In the genomic region with DNA sequence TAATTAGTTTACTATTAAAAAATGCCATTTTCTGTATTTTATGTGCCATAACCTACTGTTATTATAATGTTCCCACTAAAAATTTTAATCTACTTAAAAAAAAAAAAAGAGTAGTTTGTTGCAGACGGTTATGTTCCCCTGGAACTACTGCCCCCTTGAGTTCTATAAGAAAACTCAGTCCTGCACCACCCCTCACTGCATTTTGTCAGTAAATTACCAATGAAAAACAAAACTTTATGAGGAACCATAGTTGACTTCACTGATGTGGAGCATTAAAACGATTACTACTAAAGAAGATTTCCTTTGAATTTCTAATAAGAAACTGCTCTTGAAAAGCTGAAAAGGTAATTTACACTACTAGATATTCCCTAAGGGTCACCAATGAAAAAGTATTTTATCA, we compare ENCODE assay signal across 12 cellular contexts.
DNase-seq lines count a peak whose midpoint lies in the region; ATAC-seq and TF ChIP-seq lines count a peak whose summit lies in the region.
"Had no signal": no experiment of that assay in that cellular context is flagged by ENCODE, and none has a peak within 500 bp of the region (broad histone marks: within the 10 kb centered on the region; RNA-seq: fewer than 3 reads in every experiment).

No MANE protein-coding gene starts in this region.

- ATAC-seq in GM18867 (IDR thresholded peaks at IDR 0.05; ENCODE audit: unreplicated experiment) (peak; percentile 58), HG03025 (IDR thresholded peaks at IDR 0.05; ENCODE audit: low FRiP score, unreplicated experiment) (no peak), GM18519 (IDR thresholded peaks at IDR 0.05; ENCODE audit: low FRiP score, unreplicated experiment) (no peak)
- no peak for ATAC-seq in activated CD8-positive, alpha-beta memory T cell treated with anti-CD3 and anti-CD28 coated beads, Interleukin-2, amount 10 ng/mL, durations not matched to agents 7 days and 5 days
- ATAC-seq: mucosa of descending colon; stimulated activated memory B cell treated with anti-CD40 and anti-IgM and Interleukin-4, amounts not matched to agents 10 μg/mL and 1 μg/mL and 100 μg/mL, for 72 hours had no signal

- intact Hi-C loops in PC-9 (cut with micrococcal nuclease; ENCODE audit: unreplicated experiment) = no loop called here

- no peak overlapping the region for H2AFZ ChIP-seq in PC-9

- H3K4me2 ChIP-seq in PC-9 = no peak overlapping the region

- POLR2A ChIA-PET in PC-9 (lab: Charles Lee; ENCODE audit: unreplicated experiment) = no interaction called here

- no peaks in the 10 kb centered on the region for H3K9me2 ChIP-seq in PC-9 (ENCODE audit: insufficient read depth)

- CTCF ChIA-PET in PC-9 (lab: Charles Lee) = no interaction called here
- CTCF ChIA-PET in activated CD8-positive, alpha-beta memory T cell treated with anti-CD3 and anti-CD28 coated beads, Interleukin-2, amount 10 ng/mL, durations not matched to agents 7 days and 5 days (lab: Charles Lee) = interaction anchor here (0.6 kb wide), 1 partner anchor 419 kb away, joined by 3 read pairs; no protein-coding TSS in a partner anchor

- H3K4me1 ChIP-seq in PC-9 (replicated peaks; ENCODE audit: insufficient read depth) = no peaks in the 10 kb centered on the region

- H3F3A ChIP-seq in PC-9 (ENCODE audit: insufficient read depth, low read depth) = no peaks in the 10 kb centered on the region

- no peak overlapping the region for H3K4me3 ChIP-seq in PC-9
- H3K4me3 ChIP-seq: mucosa of descending colon had no signal

- H3K27me3 ChIP-seq in PC-9 (ENCODE audit: insufficient read depth, low read depth) = no peaks in the 10 kb centered on the region

- H3K27ac ChIP-seq in PC-9 = no peak overlapping the region

- TF ChIP-seq CTCF in AG09319 (IDR thresholded peaks at IDR 0.05; ENCODE audit: low read depth, low read length) (peak; percentile 55), PC-9 (conservative IDR thresholded peaks at IDR 0.05) (peak; percentile 52)

- DNase-seq in AG09319 (ENCODE audit: extremely low read depth, low read depth) (no peak), PC-9 (no peak), foreskin melanocyte (peak; percentile 14), NOMO-1 (lab: John Stamatoyannopoulos, UW; ENCODE audit: unreplicated experiment in 2 of 2) (no peak)
- DNase-seq in activated CD8-positive, alpha-beta memory T cell treated with anti-CD3 and anti-CD28 coated beads, Interleukin-2, amount 10 ng/mL, durations not matched to agents 7 days and 5 days = no peak
- DNase-seq: activated naive CD4-positive, alpha-beta T cell treated with anti-CD3 and anti-CD28 coated beads, Interleukin-2, amount 50 U/mL, for 16 hours; mucosa of descending colon; NCI-H345 had no signal

- BruUV-seq in PC-9 (replicated peaks; lab: Mats Ljungman, UMichigan) = no TSS peak

- H4K20me1 ChIP-seq in PC-9 (ENCODE audit: insufficient read depth) = peaks cover 3% of the 10 kb centered on the region; the same call in 1 of the 2 replicates

- H3K4me1 Mint-ChIP-seq in activated CD8-positive, alpha-beta memory T cell treated with anti-CD3 and anti-CD28 coated beads, Interleukin-2, amount 10 ng/mL, durations not matched to agents 7 days and 5 days = no peaks in the 10 kb centered on the region
- H3K4me1 Mint-ChIP-seq: stimulated activated memory B cell treated with anti-CD40 and anti-IgM and Interleukin-4, amounts not matched to agents 10 μg/mL and 1 μg/mL and 100 μg/mL, for 72 hours had no signal

- no peaks in the 10 kb centered on the region for H3K36me3 Mint-ChIP-seq in activated CD8-positive, alpha-beta memory T cell treated with anti-CD3 and anti-CD28 coated beads, Interleukin-2, amount 10 ng/mL, durations not matched to agents 7 days and 5 days

- no peaks in the 10 kb centered on the region for H3K27me3 Mint-ChIP-seq in activated CD8-positive, alpha-beta memory T cell treated with anti-CD3 and anti-CD28 coated beads, Interleukin-2, amount 10 ng/mL, durations not matched to agents 7 days and 5 days
- H3K27me3 Mint-ChIP-seq: stimulated activated memory B cell treated with anti-CD40 and anti-IgM and Interleukin-4, amounts not matched to agents 10 μg/mL and 1 μg/mL and 100 μg/mL, for 72 hours had no signal

- H3K4me3 Mint-ChIP-seq in activated CD8-positive, alpha-beta memory T cell treated with anti-CD3 and anti-CD28 coated beads, Interleukin-2, amount 10 ng/mL, durations not matched to agents 7 days and 5 days = no peak overlapping the region
- H3K4me3 Mint-ChIP-seq: stimulated activated memory B cell treated with anti-CD40 and anti-IgM and Interleukin-4, amounts not matched to agents 10 μg/mL and 1 μg/mL and 100 μg/mL, for 72 hours had no signal

- no peak overlapping the region for H3K27ac Mint-ChIP-seq in activated CD8-positive, alpha-beta memory T cell treated with anti-CD3 and anti-CD28 coated beads, Interleukin-2, amount 10 ng/mL, durations not matched to agents 7 days and 5 days
- H3K27ac Mint-ChIP-seq: stimulated activated memory B cell treated with anti-CD40 and anti-IgM and Interleukin-4, amounts not matched to agents 10 μg/mL and 1 μg/mL and 100 μg/mL, for 72 hours had no signal

- H3K79me2 ChIP-seq in PC-9 (ENCODE audit: low read depth) = no peaks in the 10 kb centered on the region

- no peaks in the 10 kb centered on the region for H3K36me3 ChIP-seq in PC-9 (ENCODE audit: low read depth)

- H3K9me3 Mint-ChIP-seq in activated CD8-positive, alpha-beta memory T cell treated with anti-CD3 and anti-CD28 coated beads, Interleukin-2, amount 10 ng/mL, durations not matched to agents 7 days and 5 days (ENCODE audit: low read depth) = no peaks in the 10 kb centered on the region
- H3K9me3 Mint-ChIP-seq: stimulated activated memory B cell treated with anti-CD40 and anti-IgM and Interleukin-4, amounts not matched to agents 10 μg/mL and 1 μg/mL and 100 μg/mL, for 72 hours had no signal

- H3K9me3 ChIP-seq in PC-9 (ENCODE audit: insufficient read depth, low read depth) = no peaks in the 10 kb centered on the region
- H3K9me3 ChIP-seq: mucosa of descending colon had no signal
